In the genomic region with DNA sequence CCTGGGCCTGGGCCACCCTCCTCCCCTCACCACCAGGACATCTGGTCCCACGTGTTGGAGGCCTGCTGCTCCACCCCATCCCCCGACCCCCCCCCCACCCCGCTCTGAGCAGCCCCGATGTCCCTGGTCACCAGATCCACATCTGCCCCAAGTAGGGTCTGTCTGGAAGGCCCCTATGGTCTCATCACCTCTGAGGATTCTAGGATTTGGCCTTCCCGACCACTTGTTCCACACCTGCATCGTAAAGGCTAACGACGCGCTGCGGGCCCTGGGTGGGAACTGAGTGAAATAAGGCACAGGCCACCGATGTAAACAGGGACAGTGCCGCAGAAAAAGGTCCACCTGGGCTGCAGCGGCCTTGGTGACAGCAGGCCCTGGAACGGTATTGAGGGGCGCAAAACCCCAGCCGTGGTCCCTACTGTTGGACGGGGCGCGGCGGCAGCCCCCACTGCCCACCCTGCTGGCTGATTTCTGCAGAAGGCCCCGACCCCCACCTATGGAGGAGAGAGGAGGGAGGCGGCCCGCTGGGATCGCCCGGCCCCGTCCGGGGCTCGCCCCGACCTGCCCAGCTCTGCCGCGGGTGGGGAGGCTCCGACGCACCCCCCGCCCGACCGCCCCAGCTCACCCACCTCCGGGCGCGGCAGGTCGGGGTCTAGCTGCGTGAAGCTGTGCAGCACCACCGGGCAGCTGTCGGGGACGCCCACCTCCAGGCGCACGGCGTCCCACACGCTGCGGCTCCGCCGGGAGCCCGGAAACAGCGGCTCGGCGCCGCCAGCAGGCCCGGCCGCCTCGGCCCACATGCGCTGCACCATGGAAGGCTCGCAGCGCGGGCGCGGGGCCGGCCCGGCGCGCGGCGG, we compare ENCODE assay signal across 1 cellular context.
TF ChIP-seq lines count a peak whose summit lies in the region.

No MANE protein-coding gene starts in this region.

TF ChIP-seq in K562, 482 proteins besides CTCF, POLR2A, EP300 and RAD21 (continued from another document and continues in another):
- no peak for TF ChIP-seq ETV6 (IDR thresholded peaks at IDR 0.05; ENCODE audit: borderline replicate concordance in 1 of 2, low read depth in 2 of 2, low read length in 1 of 2)
- no peak for TF ChIP-seq ETV6 (CRISPR knock-in tag; IDR thresholded peaks at IDR 0.05; ENCODE audit: borderline replicate concordance)
- TF ChIP-seq SAFB2 (IDR thresholded peaks at IDR 0.05; ENCODE audit: borderline replicate concordance, low read depth, low read length, severe bottlenecking): no peak
- no peak for TF ChIP-seq TRIM28 (IDR thresholded peaks at IDR 0.05)
- no peak for TF ChIP-seq E2F5 (CRISPR knock-in tag; IDR thresholded peaks at IDR 0.05)
- TF ChIP-seq FOXK2 (conservative IDR thresholded peaks at IDR 0.05 in 1 of 2, IDR thresholded peaks at IDR 0.05 in 1 of 2; ENCODE audit: low read depth in 2 of 2): peak; percentile 39 to 76; a peak in 2 of 4 replicates
- TF ChIP-seq VEZF1 (CRISPR knock-in tag; IDR thresholded peaks at IDR 0.05): no peak
- no peak for TF ChIP-seq ZNF699 (CRISPR knock-in tag; IDR thresholded peaks at IDR 0.05; ENCODE audit: insufficient replicate concordance)
- peak; percentile 76 for TF ChIP-seq FIP1L1 (IDR thresholded peaks at IDR 0.05; ENCODE audit: low read depth, low read length, poor library complexity, severe bottlenecking)
- TF ChIP-seq POLR2G (IDR thresholded peaks at IDR 0.05; ENCODE audit: low read depth, low read length): peak; percentile 87
- no peak for TF ChIP-seq HLTF (IDR thresholded peaks at IDR 0.05)
- TF ChIP-seq, protein P1, sequence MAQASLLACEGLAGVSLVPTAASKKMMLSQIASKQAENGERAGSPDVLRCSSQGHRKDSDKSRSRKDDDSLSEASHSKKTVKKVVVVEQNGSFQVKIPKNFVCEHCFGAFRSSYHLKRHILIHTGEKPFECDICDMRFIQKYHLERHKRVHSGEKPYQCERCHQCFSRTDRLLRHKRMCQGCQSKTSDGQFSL (CRISPR knock-in tag; IDR thresholded peaks at IDR 0.05): no peak
- TF ChIP-seq, protein P1 (tag; IDR thresholded peaks at IDR 0.05): peak in 1 of 2 experiments; percentile 34; a peak in 1 of 4 replicates
- TF ChIP-seq, protein P2, sequence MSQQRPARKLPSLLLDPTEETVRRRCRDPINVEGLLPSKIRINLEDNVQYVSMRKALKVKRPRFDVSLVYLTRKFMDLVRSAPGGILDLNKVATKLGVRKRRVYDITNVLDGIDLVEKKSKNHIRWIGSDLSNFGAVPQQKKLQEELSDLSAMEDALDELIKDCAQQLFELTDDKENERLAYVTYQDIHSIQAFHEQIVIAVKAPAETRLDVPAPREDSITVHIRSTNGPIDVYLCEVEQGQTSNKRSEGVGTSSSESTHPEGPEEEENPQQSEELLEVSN (IDR thresholded peaks at IDR 0.05; ENCODE audit: borderline replicate concordance in 1 of 2, extremely low read depth in 1 of 2, insufficient read depth in 1 of 2, insufficient read length in 1 of 2, low read depth in 1 of 2, low read length in 1 of 2, poor library complexity in 1 of 2, severe bottlenecking in 1 of 2): peak; percentile 40 to 77
- TF ChIP-seq, protein P3, sequence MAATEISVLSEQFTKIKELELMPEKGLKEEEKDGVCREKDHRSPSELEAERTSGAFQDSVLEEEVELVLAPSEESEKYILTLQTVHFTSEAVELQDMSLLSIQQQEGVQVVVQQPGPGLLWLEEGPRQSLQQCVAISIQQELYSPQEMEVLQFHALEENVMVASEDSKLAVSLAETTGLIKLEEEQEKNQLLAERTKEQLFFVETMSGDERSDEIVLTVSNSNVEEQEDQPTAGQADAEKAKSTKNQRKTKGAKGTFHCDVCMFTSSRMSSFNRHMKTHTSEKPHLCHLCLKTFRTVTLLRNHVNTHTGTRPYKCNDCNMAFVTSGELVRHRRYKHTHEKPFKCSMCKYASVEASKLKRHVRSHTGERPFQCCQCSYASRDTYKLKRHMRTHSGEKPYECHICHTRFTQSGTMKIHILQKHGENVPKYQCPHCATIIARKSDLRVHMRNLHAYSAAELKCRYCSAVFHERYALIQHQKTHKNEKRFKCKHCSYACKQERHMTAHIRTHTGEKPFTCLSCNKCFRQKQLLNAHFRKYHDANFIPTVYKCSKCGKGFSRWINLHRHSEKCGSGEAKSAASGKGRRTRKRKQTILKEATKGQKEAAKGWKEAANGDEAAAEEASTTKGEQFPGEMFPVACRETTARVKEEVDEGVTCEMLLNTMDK (IDR thresholded peaks at IDR 0.05; ENCODE audit: borderline replicate concordance, insufficient read depth, low read depth, low read length, poor library complexity, severe bottlenecking): peak; percentile 1
- TF ChIP-seq, protein P4, sequence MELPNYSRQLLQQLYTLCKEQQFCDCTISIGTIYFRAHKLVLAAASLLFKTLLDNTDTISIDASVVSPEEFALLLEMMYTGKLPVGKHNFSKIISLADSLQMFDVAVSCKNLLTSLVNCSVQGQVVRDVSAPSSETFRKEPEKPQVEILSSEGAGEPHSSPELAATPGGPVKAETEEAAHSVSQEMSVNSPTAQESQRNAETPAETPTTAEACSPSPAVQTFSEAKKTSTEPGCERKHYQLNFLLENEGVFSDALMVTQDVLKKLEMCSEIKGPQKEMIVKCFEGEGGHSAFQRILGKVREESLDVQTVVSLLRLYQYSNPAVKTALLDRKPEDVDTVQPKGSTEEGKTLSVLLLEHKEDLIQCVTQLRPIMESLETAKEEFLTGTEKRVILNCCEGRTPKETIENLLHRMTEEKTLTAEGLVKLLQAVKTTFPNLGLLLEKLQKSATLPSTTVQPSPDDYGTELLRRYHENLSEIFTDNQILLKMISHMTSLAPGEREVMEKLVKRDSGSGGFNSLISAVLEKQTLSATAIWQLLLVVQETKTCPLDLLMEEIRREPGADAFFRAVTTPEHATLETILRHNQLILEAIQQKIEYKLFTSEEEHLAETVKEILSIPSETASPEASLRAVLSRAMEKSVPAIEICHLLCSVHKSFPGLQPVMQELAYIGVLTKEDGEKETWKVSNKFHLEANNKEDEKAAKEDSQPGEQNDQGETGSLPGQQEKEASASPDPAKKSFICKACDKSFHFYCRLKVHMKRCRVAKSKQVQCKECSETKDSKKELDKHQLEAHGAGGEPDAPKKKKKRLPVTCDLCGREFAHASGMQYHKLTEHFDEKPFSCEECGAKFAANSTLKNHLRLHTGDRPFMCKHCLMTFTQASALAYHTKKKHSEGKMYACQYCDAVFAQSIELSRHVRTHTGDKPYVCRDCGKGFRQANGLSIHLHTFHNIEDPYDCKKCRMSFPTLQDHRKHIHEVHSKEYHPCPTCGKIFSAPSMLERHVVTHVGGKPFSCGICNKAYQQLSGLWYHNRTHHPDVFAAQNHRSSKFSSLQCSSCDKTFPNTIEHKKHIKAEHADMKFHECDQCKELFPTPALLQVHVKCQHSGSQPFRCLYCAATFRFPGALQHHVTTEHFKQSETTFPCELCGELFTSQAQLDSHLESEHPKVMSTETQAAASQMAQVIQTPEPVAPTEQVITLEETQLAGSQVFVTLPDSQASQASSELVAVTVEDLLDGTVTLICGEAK (IDR thresholded peaks at IDR 0.05): peak; percentile 46
- TF ChIP-seq, protein P4 (CRISPR knock-in tag; IDR thresholded peaks at IDR 0.05): no peak
- TF ChIP-seq ZNF124 (CRISPR knock-in tag; IDR thresholded peaks at IDR 0.05): no peak
- TF ChIP-seq HOXB6 (CRISPR knock-in tag; IDR thresholded peaks at IDR 0.05; ENCODE audit: borderline replicate concordance): no peak
- TF ChIP-seq ZFP36 (IDR thresholded peaks at IDR 0.05; ENCODE audit: low read depth, low read length, partially characterized antibody): no peak
- peak; percentile 68 for TF ChIP-seq POLR2H (tag; IDR thresholded peaks at IDR 0.05; ENCODE audit: low read depth)
- TF ChIP-seq, protein P5, sequence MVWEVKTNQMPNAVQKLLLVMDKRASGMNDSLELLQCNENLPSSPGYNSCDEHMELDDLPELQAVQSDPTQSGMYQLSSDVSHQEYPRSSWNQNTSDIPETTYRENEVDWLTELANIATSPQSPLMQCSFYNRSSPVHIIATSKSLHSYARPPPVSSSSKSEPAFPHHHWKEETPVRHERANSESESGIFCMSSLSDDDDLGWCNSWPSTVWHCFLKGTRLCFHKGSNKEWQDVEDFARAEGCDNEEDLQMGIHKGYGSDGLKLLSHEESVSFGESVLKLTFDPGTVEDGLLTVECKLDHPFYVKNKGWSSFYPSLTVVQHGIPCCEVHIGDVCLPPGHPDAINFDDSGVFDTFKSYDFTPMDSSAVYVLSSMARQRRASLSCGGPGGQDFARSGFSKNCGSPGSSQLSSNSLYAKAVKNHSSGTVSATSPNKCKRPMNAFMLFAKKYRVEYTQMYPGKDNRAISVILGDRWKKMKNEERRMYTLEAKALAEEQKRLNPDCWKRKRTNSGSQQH (CRISPR knock-in tag; IDR thresholded peaks at IDR 0.05): no peak
- TF ChIP-seq IFI16 (CRISPR knock-in tag; IDR thresholded peaks at IDR 0.05): no peak
- TF ChIP-seq ZNF76 (CRISPR knock-in tag; IDR thresholded peaks at IDR 0.05; ENCODE audit: borderline replicate concordance): no peak
- TF ChIP-seq MEIS2 (IDR thresholded peaks at IDR 0.05; ENCODE audit: partially characterized antibody): no peak
- TF ChIP-seq PRPF4 (IDR thresholded peaks at IDR 0.05; ENCODE audit: insufficient read depth, low read depth, low read length, poor library complexity, severe bottlenecking): no peak
- no peak for TF ChIP-seq RBM39 (optimal IDR thresholded peaks at IDR 0.05; ENCODE audit: low read depth, low read length)
- TF ChIP-seq PTTG1 (tag; IDR thresholded peaks at IDR 0.05; ENCODE audit: low read depth): no peak
- TF ChIP-seq REST (CRISPR knock-in tag; IDR thresholded peaks at IDR 0.05; ENCODE audit: low read depth): peak; percentile 62; the same call in 1 of the 2 replicates
- no peak for TF ChIP-seq ZNF174 (CRISPR knock-in tag; IDR thresholded peaks at IDR 0.05)
- peak; percentile 75 for TF ChIP-seq FUS (optimal IDR thresholded peaks at IDR 0.05; ENCODE audit: low read depth, low read length)
- TF ChIP-seq ETS2 (tag; IDR thresholded peaks at IDR 0.05; ENCODE audit: borderline replicate concordance, poor library complexity, severe bottlenecking): no peak
- TF ChIP-seq ZNF239 (CRISPR knock-in tag; IDR thresholded peaks at IDR 0.05): no peak
